In genomic region chr2:78646533-78646932, GRCh38 we compare ENCODE assay signal across 32 cellular contexts.
"Had no signal": no experiment of that assay in that cellular context is flagged by ENCODE, and none has a peak within 500 bp of the region (broad histone marks: within the 10 kb centered on the region; RNA-seq: fewer than 3 reads in every experiment).

No MANE protein-coding gene starts in this region.

- ATAC-seq: activated CD8-positive, alpha-beta T cell treated with anti-CD3 and anti-CD28 coated beads for 36 hours; activated naive CD4-positive, alpha-beta T cell treated with anti-CD3 and anti-CD28 coated beads, Interleukin-2, amount 50 U/mL, for 72 hours; activated T-cell treated with anti-CD3 and anti-CD28 coated beads, Interleukin-2, amount 50 U/mL, for 4 hours; activated T-cell treated with anti-CD3 and anti-CD28 coated beads, Interleukin-2, amount 50 U/mL, for 72 hours; activated T-helper 17 cell treated with anti-CD3 and anti-CD28 coated beads, Interleukin-2, amount 50 U/mL, for 72 hours; T-cell; T-helper 17 cell had no signal

- H3K4me1 ChIP-seq: adrenal gland had no signal

- FAIRE-seq: bronchial epithelial cell, TTC549 had no signal

- H3K4me3 ChIP-seq: adrenal gland, cardiac muscle cell had no signal

- H3K27ac ChIP-seq: adrenal gland, cardiac muscle cell, VCaP had no signal

- H3K27me3 ChIP-seq: adrenal gland, cardiac muscle cell had no signal

- H3K36me3 ChIP-seq: adrenal gland, cardiac muscle cell had no signal

- DNase-seq: activated B cell treated with CpG ODN at 0.5 μM for 24 hours; activated CD4-positive, alpha-beta memory T cell treated with anti-CD3 and anti-CD28 coated beads for 36 hours; activated CD4-positive, alpha-beta T cell treated with anti-CD3 and anti-CD28 coated beads for 4 hours; activated CD4-positive, alpha-beta T cell treated with anti-CD3 and anti-CD28 coated beads, Interleukin-2, amount 10 ng/mL, durations not matched to agents 24 days and 14 days; activated CD4-positive, alpha-beta T cell treated with anti-CD3 and anti-CD28 coated beads, Interleukin-2, amount 50 U/mL, for 1 hour; activated CD4-positive, alpha-beta T cell treated with anti-CD3 and anti-CD28 coated beads, Interleukin-2, amount 50 U/mL, for 4 hours; activated CD4-positive, CD25-positive, alpha-beta regulatory T cell treated with anti-CD3 and anti-CD28 coated beads, Interleukin-2, amount 50 U/mL, for 72 hours; activated CD8-positive, alpha-beta memory T cell treated with anti-CD3 and anti-CD28 coated beads, Interleukin-2, amount 50 U/mL, for 4 hours; activated CD8-positive, alpha-beta T cell treated with anti-CD3 and anti-CD28 coated beads for 36 hours; activated effector memory CD4-positive, alpha-beta T cell treated with anti-CD3 and anti-CD28 coated beads, Interleukin-2, amount 50 U/mL, for 16 hours; activated gamma-delta T cell treated with Interleukin-2 at 50 U/mL for 16 hours; activated naive CD4-positive, alpha-beta T cell; activated naive CD4-positive, alpha-beta T cell treated with anti-CD3 and anti-CD28 coated beads for 36 hours; activated naive CD4-positive, alpha-beta T cell treated with anti-CD3 and anti-CD28 coated beads, Interleukin-2, amount 50 U/mL, for 16 hours; activated naive CD8-positive, alpha-beta T cell treated with anti-CD3 and anti-CD28 coated beads for 36 hours; activated T-cell treated with anti-CD3 and anti-CD28 coated beads for 4 hours; activated T-cell treated with anti-CD3 and anti-CD28 coated beads, Interleukin-2, amount 50 U/mL, for 1 hour; activated T-cell treated with anti-CD3 and anti-CD28 coated beads, Interleukin-2, amount 50 U/mL, for 4 hours; activated T-cell treated with anti-CD3 and anti-CD28 coated beads, Interleukin-2, amount 50 U/mL, for 72 hours; adrenal gland; amniotic stem cell; aorta; caudate nucleus; T-cell; T-helper 17 cell; T-helper 9 cell had no signal

- H3K9me3 ChIP-seq: adrenal gland had no signal
